16 cellular contexts compared by ENCODE assay signal in the genomic region with DNA sequence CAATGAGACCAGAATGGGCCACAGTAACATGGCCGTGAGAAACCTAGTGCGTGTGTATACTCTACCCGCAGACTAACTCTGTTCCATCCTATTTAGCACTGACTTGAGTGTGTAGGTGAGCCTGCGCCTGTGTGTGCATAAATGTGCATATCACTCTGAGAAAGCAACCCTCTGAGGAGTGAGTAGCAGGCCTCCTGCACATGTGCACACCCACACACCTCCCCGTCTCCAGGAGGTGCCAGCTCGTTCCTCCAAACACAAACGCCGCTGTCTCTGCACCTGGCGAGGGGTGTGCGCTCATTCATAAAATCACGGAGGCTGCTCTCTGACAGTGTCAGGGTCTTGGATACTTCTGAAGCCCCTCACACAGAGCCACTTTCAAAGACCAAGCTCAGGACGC.
"Had no signal": no experiment of that assay in that cellular context is flagged by ENCODE, and none has a peak within 500 bp of the region (broad histone marks: within the 10 kb centered on the region; RNA-seq: fewer than 3 reads in every experiment).

No MANE protein-coding gene starts in this region.

- H3K27ac ChIP-seq: esophagus squamous epithelium, suprapubic skin, thyroid gland had no signal

- FAIRE-seq: bronchial epithelial cell, small intestine had no signal

- DNase-seq: effector memory CD8-positive, alpha-beta T cell; esophagus squamous epithelium; foreskin fibroblast; hippocampal formation; left colon; mucosa of descending colon; natural killer cell; psoas muscle; small intestine; stimulated activated CD4-positive, alpha-beta T cell treated with anti-CD3 and anti-CD28 coated beads, Interleukin-4, amount 100 ng/mL, for 1 hour; stimulated activated CD8-positive, alpha-beta memory T cell treated with anti-CD3 and anti-CD28 coated beads, Interleukin-4, amount 100 ng/mL, for 48 hours; stimulated activated naive CD8-positive, alpha-beta T cell treated with anti-CD3 and anti-CD28 coated beads, Interleukin-15, Interleukin-2, amounts not matched to agents 100 U/mL and 50 U/mL, for 24 hours; thyroid gland had no signal

- H3K9me3 Mint-ChIP-seq: effector memory CD8-positive, alpha-beta T cell; natural killer cell; stimulated activated effector memory CD8-positive, alpha-beta T cell treated with anti-CD3 and anti-CD28 coated beads, Interleukin-12 subunit alpha, Interleukin-12 subunit beta, amount 100 ng/mL, for 72 hours had no signal

- H3K4me1 Mint-ChIP-seq: natural killer cell had no signal

- H3K9me3 ChIP-seq: esophagus squamous epithelium, mucosa of descending colon, psoas muscle, suprapubic skin, thyroid gland had no signal

- ATAC-seq: effector memory CD8-positive, alpha-beta T cell; left colon; mucosa of descending colon; natural killer cell; psoas muscle; stimulated activated effector memory CD8-positive, alpha-beta T cell treated with anti-CD3 and anti-CD28 coated beads, Interleukin-12 subunit alpha, Interleukin-12 subunit beta, amount 100 ng/mL, for 72 hours; stimulated activated naive CD8-positive, alpha-beta T cell treated with anti-CD3 and anti-CD28 coated beads, Interleukin-15, Interleukin-2, amounts not matched to agents 100 U/mL and 50 U/mL, for 24 hours had no signal

- H3K27ac Mint-ChIP-seq: effector memory CD8-positive, alpha-beta T cell; natural killer cell; stimulated activated effector memory CD8-positive, alpha-beta T cell treated with anti-CD3 and anti-CD28 coated beads, Interleukin-12 subunit alpha, Interleukin-12 subunit beta, amount 100 ng/mL, for 72 hours had no signal

- H3K36me3 Mint-ChIP-seq: natural killer cell; stimulated activated effector memory CD8-positive, alpha-beta T cell treated with anti-CD3 and anti-CD28 coated beads, Interleukin-12 subunit alpha, Interleukin-12 subunit beta, amount 100 ng/mL, for 72 hours had no signal

- H3K4me3 Mint-ChIP-seq: effector memory CD8-positive, alpha-beta T cell; natural killer cell; stimulated activated effector memory CD8-positive, alpha-beta T cell treated with anti-CD3 and anti-CD28 coated beads, Interleukin-12 subunit alpha, Interleukin-12 subunit beta, amount 100 ng/mL, for 72 hours had no signal

- H3K4me3 ChIP-seq: esophagus squamous epithelium, mucosa of descending colon, psoas muscle, suprapubic skin, thyroid gland had no signal

- H3K27me3 ChIP-seq: esophagus squamous epithelium, suprapubic skin, thyroid gland had no signal
